Comparison of ENCODE assay signal across 10 cellular contexts in the genomic region with DNA sequence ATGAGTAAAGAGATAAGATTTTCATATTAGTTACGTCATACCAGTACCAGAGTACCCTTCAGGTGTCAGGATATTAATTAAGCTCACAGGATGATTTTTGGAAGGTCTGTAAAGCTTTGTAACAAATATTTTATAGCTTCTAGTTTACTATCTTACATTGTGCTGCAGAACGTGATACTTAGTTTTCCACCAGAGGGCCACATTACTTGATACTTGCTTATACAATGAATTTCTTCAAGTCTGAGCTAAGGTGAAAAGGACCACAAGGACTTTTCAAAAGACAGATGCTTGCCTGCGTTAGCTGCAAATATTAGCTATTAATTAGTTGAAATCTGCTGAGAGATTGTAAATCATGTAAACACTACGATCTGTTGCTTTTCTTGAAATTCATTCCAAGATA. TPM values are rescaled to one million over a fixed set of nuclear protein-coding genes. Genes with fewer than 3 reads are reported as not detected.
DNase-seq lines count a peak whose midpoint lies in the region; ATAC-seq and TF ChIP-seq lines count a peak whose summit lies in the region.
"Had no signal": no experiment of that assay in that cellular context is flagged by ENCODE, and none has a peak within 500 bp of the region (broad histone marks: within the 10 kb centered on the region; RNA-seq: fewer than 3 reads in every experiment).

No MANE protein-coding gene starts in this region.

- no peaks in the 10 kb centered on the region for H3K9me3 ChIP-seq in gastroesophageal sphincter

- H3K27ac ChIP-seq in gastroesophageal sphincter = no peak overlapping the region

- TF ChIP-seq CTCF in AG10803 (conservative IDR thresholded peaks at IDR 0.05; ENCODE audit: low read length) (peak; percentile 57), gastroesophageal sphincter (IDR thresholded peaks at IDR 0.05) (peak; percentile 32 to 53 (median 46))

- H3K27me3 Mint-ChIP-seq in activated CD8-positive, alpha-beta T cell treated with anti-CD3 and anti-CD28 coated beads, Interleukin-2, amount 10 ng/mL, durations not matched to agents 7 days and 5 days (ENCODE audit: low read depth) = no peaks in the 10 kb centered on the region

- CTCF ChIA-PET in activated CD8-positive, alpha-beta T cell treated with anti-CD3 and anti-CD28 coated beads, Interleukin-2, amount 10 ng/mL, durations not matched to agents 7 days and 5 days (lab: Charles Lee) = interaction anchor here (1.2 kb wide), 1 partner anchor 17 kb away, joined by 3 read pairs; no protein-coding TSS in a partner anchor
- CTCF ChIA-PET in HEK293T (lab: Yijun Ruan, JAX) = interaction anchor here (0.5 to 2.2 kb wide), 11 partner anchors 8 to 1336 kb away, joined by 3 to 11 read pairs (median 4); partner anchors contain the start of gene FOXP2

- in situ Hi-C loops in SK-MEL-5 (cut with HindIII; ENCODE audit: low pct_unique_long_range_greater_than_20kb, low sequenced_read_pairs) = loop anchor here (25.0 kb wide), 1 partner anchor 235 kb away; no protein-coding TSS in a partner anchor

- H3K4me3 Mint-ChIP-seq in activated CD8-positive, alpha-beta T cell treated with anti-CD3 and anti-CD28 coated beads, Interleukin-2, amount 10 ng/mL, durations not matched to agents 7 days and 5 days = no peak overlapping the region
- H3K4me3 Mint-ChIP-seq: activated T-cell treated with anti-CD3 and anti-CD28 coated beads, Interleukin-2, amount 50 U/mL, for 72 hours had no signal

- H3K4me1 ChIP-seq in gastroesophageal sphincter = peaks cover 0 to 78% (median 3%) of the 10 kb centered on the region in 3 donors

- 31 to 42% methylated on average over 4 of the region's 4 CpGs for WGBS in gastroesophageal sphincter (ENCODE audit: low coverage in 1 of 2), 2 donors

- no peak for TF ChIP-seq POLR2A in gastroesophageal sphincter (IDR thresholded peaks at IDR 0.05)

- H3K36me3 ChIP-seq in gastroesophageal sphincter = no peaks in the 10 kb centered on the region

- no peak overlapping the region for H3K4me3 ChIP-seq in AG10803 (ENCODE audit: low read length)
- H3K4me3 ChIP-seq in gastroesophageal sphincter = no peak overlapping the region

- no peaks in the 10 kb centered on the region for H3K9me3 Mint-ChIP-seq in activated CD8-positive, alpha-beta T cell treated with anti-CD3 and anti-CD28 coated beads, Interleukin-2, amount 10 ng/mL, durations not matched to agents 7 days and 5 days (ENCODE audit: insufficient read depth)
- H3K9me3 Mint-ChIP-seq: activated T-cell treated with anti-CD3 and anti-CD28 coated beads, Interleukin-2, amount 50 U/mL, for 72 hours had no signal

- H3K4me1 Mint-ChIP-seq in activated CD8-positive, alpha-beta T cell treated with anti-CD3 and anti-CD28 coated beads, Interleukin-2, amount 10 ng/mL, durations not matched to agents 7 days and 5 days (ENCODE audit: low read depth) = no peaks in the 10 kb centered on the region

- no peak overlapping the region for H3K27ac Mint-ChIP-seq in activated CD8-positive, alpha-beta T cell treated with anti-CD3 and anti-CD28 coated beads, Interleukin-2, amount 10 ng/mL, durations not matched to agents 7 days and 5 days
- H3K27ac Mint-ChIP-seq: activated T-cell treated with anti-CD3 and anti-CD28 coated beads, Interleukin-2, amount 50 U/mL, for 72 hours had no signal

- peak; percentile 40 for ATAC-seq in HG03432 (IDR thresholded peaks at IDR 0.05; ENCODE audit: unreplicated experiment)
- ATAC-seq in gastroesophageal sphincter = no peak
- no peak for ATAC-seq in HG03196 (IDR thresholded peaks at IDR 0.05; ENCODE audit: unreplicated experiment)
- ATAC-seq in GM21360 (IDR thresholded peaks at IDR 0.05; ENCODE audit: unreplicated experiment) = no peak
- no peak for ATAC-seq in activated CD8-positive, alpha-beta T cell treated with anti-CD3 and anti-CD28 coated beads, Interleukin-2, amount 10 ng/mL, durations not matched to agents 7 days and 5 days
- ATAC-seq: activated T-cell treated with anti-CD3 and anti-CD28 coated beads, Interleukin-2, amount 50 U/mL, for 72 hours had no signal

- POLR2A ChIA-PET in activated CD8-positive, alpha-beta T cell treated with anti-CD3 and anti-CD28 coated beads, Interleukin-2, amount 10 ng/mL, durations not matched to agents 7 days and 5 days (lab: Charles Lee) = no interaction called here
- POLR2A ChIA-PET in HEK293T (lab: Yijun Ruan, JAX) = interaction anchor here (0.9 kb wide), 1 partner anchor 341 kb away, joined by 3 read pairs; no protein-coding TSS in a partner anchor

- TF ChIP-seq EP300 in gastroesophageal sphincter (IDR thresholded peaks at IDR 0.05) = no peak

- H3K36me3 Mint-ChIP-seq in activated CD8-positive, alpha-beta T cell treated with anti-CD3 and anti-CD28 coated beads, Interleukin-2, amount 10 ng/mL, durations not matched to agents 7 days and 5 days (ENCODE audit: low read depth) = no peaks in the 10 kb centered on the region

- H3K27me3 ChIP-seq in gastroesophageal sphincter = no peaks in the 10 kb centered on the region

- peak; percentile 29 for DNase-seq in AG10803 (ENCODE audit: low read depth)
- DNase-seq in SK-MEL-5 (ENCODE audit: low read depth, low spot score) = peak; percentile 75
- DNase-seq in activated CD8-positive, alpha-beta T cell treated with anti-CD3 and anti-CD28 coated beads, Interleukin-2, amount 10 ng/mL, durations not matched to agents 7 days and 5 days = no peak
- DNase-seq in HEK293T (ENCODE audit: extremely low spot score) = no peak
- DNase-seq: activated T-cell treated with anti-CD3 and anti-CD28 coated beads, Interleukin-2, amount 50 U/mL, for 72 hours; GDM1 had no signal

TF ChIP-seq in HEK293T, 16 proteins besides CTCF, POLR2A, EP300 and RAD21:
- TF ChIP-seq NFRKB (IDR thresholded peaks at IDR 0.05) = no peak
- TF ChIP-seq FOXK2 (IDR thresholded peaks at IDR 0.05) = no peak
- no peak for TF ChIP-seq SUZ12 (IDR thresholded peaks at IDR 0.05)
- no peak for TF ChIP-seq BHLHE40 (IDR thresholded peaks at IDR 0.05; ENCODE audit: borderline replicate concordance)
- TF ChIP-seq SP1 (IDR thresholded peaks at IDR 0.05) = no peak
- no peak for TF ChIP-seq CTBP1 (IDR thresholded peaks at IDR 0.05; ENCODE audit: borderline replicate concordance)
- TF ChIP-seq FOXM1 (IDR thresholded peaks at IDR 0.05; ENCODE audit: borderline replicate concordance) = no peak
- TF ChIP-seq L3MBTL2 (conservative IDR thresholded peaks at IDR 0.05) = no peak
- TF ChIP-seq ZNF384 (IDR thresholded peaks at IDR 0.05) = no peak
- TF ChIP-seq, protein P1, sequence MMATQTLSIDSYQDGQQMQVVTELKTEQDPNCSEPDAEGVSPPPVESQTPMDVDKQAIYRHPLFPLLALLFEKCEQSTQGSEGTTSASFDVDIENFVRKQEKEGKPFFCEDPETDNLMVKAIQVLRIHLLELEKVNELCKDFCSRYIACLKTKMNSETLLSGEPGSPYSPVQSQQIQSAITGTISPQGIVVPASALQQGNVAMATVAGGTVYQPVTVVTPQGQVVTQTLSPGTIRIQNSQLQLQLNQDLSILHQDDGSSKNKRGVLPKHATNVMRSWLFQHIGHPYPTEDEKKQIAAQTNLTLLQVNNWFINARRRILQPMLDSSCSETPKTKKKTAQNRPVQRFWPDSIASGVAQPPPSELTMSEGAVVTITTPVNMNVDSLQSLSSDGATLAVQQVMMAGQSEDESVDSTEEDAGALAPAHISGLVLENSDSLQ (IDR thresholded peaks at IDR 0.05) = no peak
- TF ChIP-seq LEF1 (IDR thresholded peaks at IDR 0.05; ENCODE audit: borderline replicate concordance) = no peak
- TF ChIP-seq TARDBP (IDR thresholded peaks at IDR 0.05) = no peak
- no peak for TF ChIP-seq ARNT (IDR thresholded peaks at IDR 0.05)
- TF ChIP-seq FOXA1 (IDR thresholded peaks at IDR 0.05) = no peak
TF ChIP-seq in HEK293T: peak in this region for 0.

RNA-seq across cellular contexts. Expression of gene FOXP2, which starts 12.2 kb away (rescaled TPM):
- 0.05 and 0.37 TPM in 2 replicates for total RNA-seq in SK-MEL-5 (2014; rRNA removed; shearing (Covaris generic))
- 0.43 and 0.57 TPM in 2 replicates for polyA plus RNA-seq in SK-MEL-5 (2015; cell fraction: cytosol; rRNA removed)
- polyA plus RNA-seq in SK-MEL-5 (2015; cell fraction: nucleus; rRNA removed) = 0.35 and 3.1 TPM in 2 replicates
- total RNA-seq in gastroesophageal sphincter = 10 to 100 TPM; 42.3 to 83.7 (median 50.7) TPM
- total RNA-seq in activated CD8-positive, alpha-beta T cell treated with anti-CD3 and anti-CD28 coated beads, Interleukin-2, amount 10 ng/mL, durations not matched to agents 7 days and 5 days = not detected
- total RNA-seq: activated T-cell treated with anti-CD3 and anti-CD28 coated beads, Interleukin-2, amount 50 U/mL, for 72 hours had no signal

Comparison
In these comparisons a context has a peak if more than half of its experiments do, and no peak if none do; other contexts are left out.
1. DNase-seq: peak in AG10803 (single experiment) and SK-MEL-5 (single experiment); none in activated CD8-positive, alpha-beta T cell treated with anti-CD3 and anti-CD28 coated beads, Interleukin-2, amount 10 ng/mL, durations not matched to agents 7 days and 5 days (single experiment) and HEK293T (single experiment).
2. RNA of gene FOXP2, which starts 12.2 kb away (total RNA-seq): 42.3 to 83.7 TPM in gastroesophageal sphincter; 0.05 to 0.37 TPM in SK-MEL-5 and not detected in activated CD8-positive, alpha-beta T cell treated with anti-CD3 and anti-CD28 coated beads, Interleukin-2, amount 10 ng/mL, durations not matched to agents 7 days and 5 days; every median in the first group is over 10 times any median in the second.